9 cellular contexts compared by ENCODE assay signal in the genomic region with DNA sequence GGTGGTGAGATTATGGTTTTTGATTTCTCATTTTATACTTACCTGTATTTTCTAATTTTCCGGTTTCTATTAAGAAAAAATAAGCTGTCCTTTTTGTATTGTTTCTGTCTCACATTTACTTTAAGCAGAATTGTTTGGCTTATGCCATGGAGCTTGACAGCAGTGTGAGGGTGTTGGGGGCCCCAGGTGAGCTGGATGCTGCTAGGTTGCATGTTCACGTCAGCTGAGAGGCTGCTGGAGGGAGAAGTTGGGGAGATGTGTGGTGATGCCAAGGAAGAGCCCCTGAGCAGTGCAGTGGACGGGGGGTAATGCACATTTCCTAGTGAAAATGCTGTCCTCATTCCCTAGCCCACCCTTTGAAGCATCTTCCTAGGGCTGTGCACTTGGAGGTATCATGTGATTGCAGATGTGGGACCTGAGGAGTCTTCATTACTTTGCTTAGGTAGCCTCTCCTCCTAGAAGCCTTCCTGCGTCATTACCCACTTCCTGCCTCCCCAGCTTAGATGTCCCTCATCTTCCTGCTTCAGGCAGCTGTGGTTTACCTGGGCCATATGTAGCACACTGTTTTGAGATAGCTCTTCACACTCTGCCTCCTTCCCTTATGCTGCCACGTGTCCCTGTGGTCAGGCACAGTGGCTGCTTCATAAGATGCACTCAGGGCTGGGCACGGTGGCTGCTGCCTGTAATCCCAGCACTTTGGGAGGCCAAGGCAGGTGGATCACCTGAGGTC. TPM values are rescaled to one million over a fixed set of nuclear protein-coding genes. Genes with fewer than 3 reads are reported as not detected.
DNase-seq lines count a peak whose midpoint lies in the region; ATAC-seq and TF ChIP-seq lines count a peak whose summit lies in the region.
"Had no signal": no experiment of that assay in that cellular context is flagged by ENCODE, and none has a peak within 500 bp of the region (broad histone marks: within the 10 kb centered on the region; RNA-seq: fewer than 3 reads in every experiment).

No MANE protein-coding gene starts in this region.

- H3K36me3 Mint-ChIP-seq in activated T-cell treated with anti-CD3 and anti-CD28 coated beads, Interleukin-2, amount 50 U/mL, for 24 hours (ENCODE audit: low read depth): peaks cover 98% of the 10 kb centered on the region

- intact Hi-C loops in esophagus muscularis mucosa (cut with DNase I): no loop called here

- peak overlapping the region; percentile 58 for H3K4me3 Mint-ChIP-seq in activated T-cell treated with anti-CD3 and anti-CD28 coated beads, Interleukin-2, amount 50 U/mL, for 24 hours

- ATAC-seq in GM19372 (IDR thresholded peaks at IDR 0.05; ENCODE audit: low read depth, unreplicated experiment) (peak; percentile 84), HG03469 (IDR thresholded peaks at IDR 0.05; ENCODE audit: unreplicated experiment) (peak; percentile 87)

- peak; percentile 74 for DNase-seq in activated T-cell treated with anti-CD3 and anti-CD28 coated beads, Interleukin-2, amount 50 U/mL, for 24 hours
- peak; percentile 81 for DNase-seq in stimulated activated CD4-positive, alpha-beta T cell treated with anti-CD3 and anti-CD28 coated beads, Interleukin-1b, Interleukin-23, amount 100 ng/mL, for 48 hours
- DNase-seq in SW 1271 (lab: John Stamatoyannopoulos, UW) (no peak), OCI-M2 (lab: John Stamatoyannopoulos, UW; ENCODE audit: unreplicated experiment) (no peak), NCI-H2196 treated with DMSO at 0.1 percent for 48 hours (lab: John Stamatoyannopoulos, UW; ENCODE audit: unreplicated experiment) (no peak), esophagus muscularis mucosa (ENCODE audit: extremely low spot score) (no peak)
- DNase-seq: IMR-90 had no signal

- no peak for TF ChIP-seq CTCF in esophagus muscularis mucosa (IDR thresholded peaks at IDR 0.05)

- no peaks in the 10 kb centered on the region for H3K4me1 ChIP-seq in esophagus muscularis mucosa

- H3K27ac Mint-ChIP-seq in activated T-cell treated with anti-CD3 and anti-CD28 coated beads, Interleukin-2, amount 50 U/mL, for 24 hours: peak overlapping the region; percentile 97

- TF ChIP-seq EP300 in esophagus muscularis mucosa (IDR thresholded peaks at IDR 0.05): no peak

- H3K27me3 Mint-ChIP-seq in activated T-cell treated with anti-CD3 and anti-CD28 coated beads, Interleukin-2, amount 50 U/mL, for 24 hours: no peaks in the 10 kb centered on the region

- no peak overlapping the region for H3K27ac ChIP-seq in esophagus muscularis mucosa (replicated peaks in 1 of 4)

- no peaks in the 10 kb centered on the region for H3K9me3 Mint-ChIP-seq in activated T-cell treated with anti-CD3 and anti-CD28 coated beads, Interleukin-2, amount 50 U/mL, for 24 hours

- TF ChIP-seq POLR2A in esophagus muscularis mucosa (IDR thresholded peaks at IDR 0.05; ENCODE audit: low read depth): no peak

- H3K27me3 ChIP-seq in esophagus muscularis mucosa: no peaks in the 10 kb centered on the region

- peaks cover 67% of the 10 kb centered on the region for H3K4me1 Mint-ChIP-seq in activated T-cell treated with anti-CD3 and anti-CD28 coated beads, Interleukin-2, amount 50 U/mL, for 24 hours (ENCODE audit: low read depth)

- H3K36me3 ChIP-seq in esophagus muscularis mucosa: peaks cover 55 to 100% (median 93%) of the 10 kb centered on the region in 4 donors

- 92% methylated on average over 6 of the region's 6 CpGs for WGBS in esophagus muscularis mucosa

- H3K4me3 ChIP-seq in esophagus muscularis mucosa: no peak overlapping the region

- H3K9me3 ChIP-seq in esophagus muscularis mucosa: no peaks in the 10 kb centered on the region

RNA-seq across cellular contexts. Expression of a gene that starts 16.2 kb away (rescaled TPM):
- 10 to 100 TPM; 24.7 to 40.3 (median 30.2) TPM for total RNA-seq in esophagus muscularis mucosa

RNA-seq across cellular contexts. Expression of a gene that starts 39.9 kb away (rescaled TPM):
- total RNA-seq in esophagus muscularis mucosa: not detected
- total RNA-seq: IMR-90 had no signal

Comparison
In these comparisons a context has a peak if more than half of its experiments do, and no peak if none do; other contexts are left out.
1. DNase-seq: peak in activated T-cell treated with anti-CD3 and anti-CD28 coated beads, Interleukin-2, amount 50 U/mL, for 24 hours (single experiment) and stimulated activated CD4-positive, alpha-beta T cell treated with anti-CD3 and anti-CD28 coated beads, Interleukin-1b, Interleukin-23, amount 100 ng/mL, for 48 hours (single experiment); none in SW 1271 (0 of 2), OCI-M2 (single experiment), NCI-H2196 treated with DMSO at 0.1 percent for 48 hours (single experiment) and esophagus muscularis mucosa (single experiment).